14 cellular contexts compared by ENCODE assay signal in the genomic region with DNA sequence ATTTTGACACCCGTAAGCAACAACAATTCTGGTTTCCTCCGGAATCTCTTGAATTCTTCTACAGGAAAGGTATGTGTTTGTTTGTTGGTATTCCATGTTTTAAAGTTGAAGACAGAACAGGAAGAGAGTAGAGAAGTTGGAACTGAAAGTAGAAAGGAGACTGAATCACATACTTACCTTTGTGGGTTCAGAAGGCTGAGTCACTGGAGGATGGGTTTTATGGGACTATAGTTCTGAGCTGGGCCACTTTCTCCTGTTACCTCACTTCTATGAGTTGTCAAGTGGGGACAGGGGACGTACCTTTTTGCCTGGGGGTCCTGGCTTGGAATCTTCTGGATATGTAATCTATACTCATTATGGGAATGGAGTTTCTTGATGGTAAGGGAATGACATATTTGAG. TPM values are rescaled to one million over a fixed set of nuclear protein-coding genes. Genes with fewer than 3 reads are reported as not detected.
DNase-seq lines count a peak whose midpoint lies in the region; ATAC-seq, FAIRE-seq and TF ChIP-seq lines count a peak whose summit lies in the region.
"Had no signal": no experiment of that assay in that cellular context is flagged by ENCODE, and none has a peak within 500 bp of the region (broad histone marks: within the 10 kb centered on the region; RNA-seq: fewer than 3 reads in every experiment).

No MANE protein-coding gene starts in this region.

- H3K4me3 ChIP-seq in kidney (ENCODE audit: low read length in 2 of 2) = no peak overlapping the region

- no peak for ATAC-seq in GM19328 (IDR thresholded peaks at IDR 0.05; ENCODE audit: unreplicated experiment)
- ATAC-seq in HG02840 (IDR thresholded peaks at IDR 0.05; ENCODE audit: low FRiP score, unreplicated experiment) = no peak

- peaks cover 0 to 3% of the 10 kb centered on the region in 2 donors for H3K4me1 ChIP-seq in kidney (ENCODE audit: control insufficient read depth in 1 of 2, insufficient read depth in 1 of 2, low read depth in 1 of 2, low read length in 2 of 2)

- FAIRE-seq in kidney (lab: Jason Lieb, UNC) = no peak
- FAIRE-seq: colon had no signal

- H3K9ac ChIP-seq in kidney (ENCODE audit: low read length in 2 of 2) = no peak overlapping the region

- H3K9me3 Mint-ChIP-seq in activated naive CD8-positive, alpha-beta T cell treated with anti-CD3 and anti-CD28 coated beads for 36 hours = no peaks in the 10 kb centered on the region

- no peak overlapping the region for H3K4me3 Mint-ChIP-seq in activated naive CD8-positive, alpha-beta T cell treated with anti-CD3 and anti-CD28 coated beads for 36 hours

- H3K36me3 Mint-ChIP-seq in activated naive CD8-positive, alpha-beta T cell treated with anti-CD3 and anti-CD28 coated beads for 36 hours = peaks cover 58% of the 10 kb centered on the region

- peaks cover 31% of the 10 kb centered on the region for H3K4me1 Mint-ChIP-seq in activated naive CD8-positive, alpha-beta T cell treated with anti-CD3 and anti-CD28 coated beads for 36 hours

- no peak for TF ChIP-seq CTCF in kidney (IDR thresholded peaks at IDR 0.05; ENCODE audit: borderline replicate concordance, extremely low read depth, insufficient read depth)

- H3K9me3 ChIP-seq in kidney (ENCODE audit: control insufficient read depth in 1 of 2, low read length in 2 of 2) = no peaks in the 10 kb centered on the region

- peak; percentile 23 for DNase-seq in stimulated activated CD4-positive, alpha-beta T cell treated with anti-CD3 and anti-CD28 coated beads, Interleukin-1b, Interleukin-23, amount 100 ng/mL, for 48 hours
- DNase-seq in stimulated activated CD4-positive, alpha-beta T cell treated with anti-CD3 and anti-CD28 coated beads, Interleukin-12 subunit alpha, Interleukin-12 subunit beta, amount 100 ng/mL, for 4 hours = no peak
- no peak for DNase-seq in activated naive CD8-positive, alpha-beta T cell treated with anti-CD3 and anti-CD28 coated beads for 36 hours
- DNase-seq in iris pigment epithelial cell (ENCODE audit: low read depth) (peak; percentile 56), kidney (no peak), CD1c-positive myeloid dendritic cell (ENCODE audit: extremely low spot score) (no peak)
- DNase-seq: foreskin fibroblast, KBM-7, NCI-H2171 treated with DMSO at 0.1 percent for 48 hours, T-helper 2 cell had no signal

- H3K27me3 Mint-ChIP-seq in activated naive CD8-positive, alpha-beta T cell treated with anti-CD3 and anti-CD28 coated beads for 36 hours = no peaks in the 10 kb centered on the region

- peaks cover 55 to 82% of the 10 kb centered on the region in 2 donors for H3K36me3 ChIP-seq in kidney (ENCODE audit: control insufficient read depth in 1 of 2, insufficient read depth in 2 of 2, low read length in 2 of 2)

- intact Hi-C loops in kidney (cut with DNase I) = no loop called here

- peak overlapping the region; percentile 76 for H3K27ac Mint-ChIP-seq in activated naive CD8-positive, alpha-beta T cell treated with anti-CD3 and anti-CD28 coated beads for 36 hours

- H3K27ac ChIP-seq in kidney (ENCODE audit: low read depth in 2 of 2, low read length in 2 of 2) = no peak overlapping the region
- H3K27ac ChIP-seq: C4-2B had no signal

RNA-seq across cellular contexts. Expression of gene KDM3A, which starts 40.9 kb away (rescaled TPM):
- total RNA-seq in activated naive CD8-positive, alpha-beta T cell treated with anti-CD3 and anti-CD28 coated beads for 36 hours = 10 to 100 TPM; 55.5 to 57.3 TPM
- total RNA-seq in kidney = 43.8 TPM
- 10.9 TPM for polyA plus RNA-seq in kidney (ENCODE audit: insufficient read depth, low read depth, low replicate concordance)

Comparison
In these comparisons a context has a peak if more than half of its experiments do, and no peak if none do; other contexts are left out.
1. DNase-seq: peak in stimulated activated CD4-positive, alpha-beta T cell treated with anti-CD3 and anti-CD28 coated beads, Interleukin-1b, Interleukin-23, amount 100 ng/mL, for 48 hours (single experiment) and iris pigment epithelial cell (single experiment); none in stimulated activated CD4-positive, alpha-beta T cell treated with anti-CD3 and anti-CD28 coated beads, Interleukin-12 subunit alpha, Interleukin-12 subunit beta, amount 100 ng/mL, for 4 hours (single experiment), activated naive CD8-positive, alpha-beta T cell treated with anti-CD3 and anti-CD28 coated beads for 36 hours (single experiment), kidney (single experiment) and CD1c-positive myeloid dendritic cell (single experiment).